In the genomic region with DNA sequence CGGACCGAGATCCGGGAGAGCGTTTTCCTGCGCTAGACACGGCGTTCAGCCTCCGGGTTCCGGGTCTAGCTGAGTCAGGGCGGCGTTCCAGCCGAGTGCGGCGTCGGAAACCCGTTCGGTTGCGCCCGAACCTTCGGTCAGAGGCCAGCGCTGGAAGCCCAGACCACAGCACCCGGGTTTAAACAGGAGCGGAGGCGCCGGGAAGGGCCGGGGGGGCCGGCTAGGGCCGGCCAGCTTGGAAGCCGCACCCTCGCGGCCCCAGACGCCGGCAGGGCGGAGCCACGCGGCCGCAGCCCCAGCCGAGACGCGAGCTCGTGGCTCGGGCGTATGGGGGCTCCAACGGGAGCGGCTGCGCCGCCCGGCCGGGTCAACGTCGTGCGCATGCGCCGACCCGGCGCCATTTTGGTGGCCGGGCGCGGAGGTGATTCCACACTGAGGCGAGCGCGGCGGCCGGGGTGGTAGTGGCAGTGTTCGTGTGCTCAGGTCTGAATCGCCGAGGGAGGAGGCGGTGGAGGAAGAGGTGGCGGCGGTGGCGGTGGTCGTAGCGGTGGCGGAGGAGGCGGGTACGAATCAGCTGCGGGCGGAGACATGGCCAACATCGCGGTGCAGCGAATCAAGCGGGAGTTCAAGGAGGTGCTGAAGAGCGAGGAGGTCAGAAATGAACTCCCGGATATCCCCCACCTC, we compare ENCODE assay signal across 8 cellular contexts. TPM values are rescaled to one million over a fixed set of nuclear protein-coding genes. Genes with fewer than 3 reads are reported as not detected.
DNase-seq lines count a peak whose midpoint lies in the region; TF ChIP-seq lines count a peak whose summit lies in the region.

A gene with protein sequence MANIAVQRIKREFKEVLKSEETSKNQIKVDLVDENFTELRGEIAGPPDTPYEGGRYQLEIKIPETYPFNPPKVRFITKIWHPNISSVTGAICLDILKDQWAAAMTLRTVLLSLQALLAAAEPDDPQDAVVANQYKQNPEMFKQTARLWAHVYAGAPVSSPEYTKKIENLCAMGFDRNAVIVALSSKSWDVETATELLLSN (plus strand): TSS at position 397 of the 684 bp plus-strand sequence. CDS start 192 bp downstream, at position 589.

- H3K27me3 Mint-ChIP-seq in neural crest cell (ENCODE audit: low read depth): no peaks in the 10 kb centered on the region

- peaks cover 0 to 2% of the 10 kb centered on the region in 2 donors for H3K36me3 ChIP-seq in stomach smooth muscle (ENCODE audit: control insufficient read depth in 2 of 2, insufficient read depth in 2 of 2, low read length in 2 of 2)

- H3K27ac Mint-ChIP-seq in neural crest cell (ENCODE audit: unreplicated experiment): peak within 1 kb of the TSS; percentile 99

- peaks cover 37% of the 10 kb centered on the region for H3K4me1 Mint-ChIP-seq in neural crest cell

- H3K27me3 ChIP-seq in stomach smooth muscle (ENCODE audit: control insufficient read depth in 1 of 2, insufficient read depth in 2 of 2, low read length in 2 of 2): no peaks in the 10 kb centered on the region

- no peaks in the 10 kb centered on the region for H3K9me3 Mint-ChIP-seq in neural crest cell

- H3K4me1 ChIP-seq in stomach smooth muscle (ENCODE audit: control insufficient read depth, insufficient read depth, low read length): peaks cover 5% of the 10 kb centered on the region

- peak within 1 kb of the TSS; percentile 88 to 90 for H3K9ac ChIP-seq in stomach smooth muscle (ENCODE audit: low read length in 2 of 2)

- H3K4me3 ChIP-seq in fibroblast of villous mesenchyme (ENCODE audit: low read depth, low read length) (peak within 1 kb of the TSS; percentile 96), stomach smooth muscle (ENCODE audit: low read length in 2 of 2) (peak within 1 kb of the TSS; percentile 72 to 95)

- DNase-seq in EL (peak; percentile 90), H4 (ENCODE audit: low spot score) (peak; percentile 75), LoVo (ENCODE audit: low spot score) (peak; percentile 93), SHP77 (lab: John Stamatoyannopoulos, UW) (peak; percentile 54 to 65), activated gamma-delta T cell (lab: John Stamatoyannopoulos, UW) (peak; percentile 89), fibroblast of villous mesenchyme (ENCODE audit: low read depth) (peak; percentile 89), neural crest cell (ENCODE audit: low read depth, low spot score) (peak; percentile 83)

- H3K9me3 ChIP-seq in stomach smooth muscle (ENCODE audit: control insufficient read depth in 2 of 2, low read length in 2 of 2): no peaks in the 10 kb centered on the region

- no peak for TF ChIP-seq CTCF in fibroblast of villous mesenchyme (IDR thresholded peaks at IDR 0.05; ENCODE audit: insufficient read depth, low read depth, low read length)
- no peak for TF ChIP-seq CTCF in neural crest cell (conservative IDR thresholded peaks at IDR 0.05)

- H3K4me3 Mint-ChIP-seq in neural crest cell: peak within 1 kb of the TSS; percentile 100

- H3K36me3 Mint-ChIP-seq in neural crest cell (ENCODE audit: low read depth): no peaks in the 10 kb centered on the region

- peak within 1 kb of the TSS; percentile 87 for H3K27ac ChIP-seq in stomach smooth muscle (ENCODE audit: low read length)

RNA-seq across cellular contexts. Expression of the gene that starts here (rescaled TPM):
- total RNA-seq in H4 (2014; rRNA removed; shearing (Covaris generic)): 16.8 and 25.7 TPM in 2 replicates
- total RNA-seq in fibroblast of villous mesenchyme: 14.8 and 19.0 TPM in 2 replicates
- 79.3 and 94.0 TPM in 2 replicates for total RNA-seq in neural crest cell

Comparison
In these comparisons a context has a peak if more than half of its experiments do, and no peak if none do; other contexts are left out.
1. Peak in every context shown above with its lines: DNase-seq, H3K4me3 ChIP-seq and H3K27ac ChIP-seq.